Comparison of ENCODE assay signal across 8 cellular contexts in genomic region chr14:91388551-91388975, GRCh38. TPM values are rescaled to one million over a fixed set of nuclear protein-coding genes. Genes with fewer than 3 reads are reported as not detected.
DNase-seq lines count a peak whose midpoint lies in the region; ATAC-seq, FAIRE-seq and TF ChIP-seq lines count a peak whose summit lies in the region.

No MANE protein-coding gene starts in this region.

- H3K9ac ChIP-seq in kidney (ENCODE audit: low read length in 2 of 2): no peak overlapping the region

- no peaks in the 10 kb centered on the region for H3K36me3 Mint-ChIP-seq in activated naive CD4-positive, alpha-beta T cell treated with anti-CD3 and anti-CD28 coated beads, Interleukin-2, amount 50 U/mL, for 72 hours

- no peak overlapping the region for H3K27ac ChIP-seq in kidney (ENCODE audit: low read depth in 2 of 2, low read length in 2 of 2)

- no peak for FAIRE-seq in kidney (lab: Jason Lieb, UNC)

- no peak for TF ChIP-seq CTCF in kidney (IDR thresholded peaks at IDR 0.05; ENCODE audit: borderline replicate concordance, extremely low read depth, insufficient read depth)

- intact Hi-C loops in kidney (cut with DNase I): no loop called here

- ATAC-seq in GM19438 (IDR thresholded peaks at IDR 0.05; ENCODE audit: low read depth, unreplicated experiment) (peak; percentile 70), HG03520 (IDR thresholded peaks at IDR 0.05; ENCODE audit: unreplicated experiment) (peak; percentile 87)
- ATAC-seq in activated naive CD4-positive, alpha-beta T cell treated with anti-CD3 and anti-CD28 coated beads, Interleukin-2, amount 50 U/mL, for 72 hours: peak; percentile 90

- no peak overlapping the region for H3K4me3 ChIP-seq in kidney (ENCODE audit: low read length in 2 of 2)

- peaks cover 0 to 16% of the 10 kb centered on the region in 2 donors for H3K4me1 ChIP-seq in kidney (ENCODE audit: control insufficient read depth in 1 of 2, insufficient read depth in 1 of 2, low read depth in 1 of 2, low read length in 2 of 2)

- no peak for DNase-seq in activated naive CD4-positive, alpha-beta T cell treated with anti-CD3 and anti-CD28 coated beads, Interleukin-2, amount 50 U/mL, for 72 hours (ENCODE audit: low spot score in 2 of 2)
- peak; percentile 45 to 59 for DNase-seq in stimulated activated CD4-positive, alpha-beta T cell treated with anti-CD3 and anti-CD28 coated beads, Interleukin-2, amount 100 ng/mL, for 24 hours
- DNase-seq in NCI-H345 treated with DMSO at 0.1 percent for 48 hours (lab: John Stamatoyannopoulos, UW; ENCODE audit: unreplicated experiment): no peak
- DNase-seq in mucosa of gallbladder (ENCODE audit: low spot score): no peak
- no peak for DNase-seq in globus pallidus (ENCODE audit: low spot score)
- no peak for DNase-seq in kidney

- H3K36me3 ChIP-seq in kidney (ENCODE audit: control insufficient read depth in 1 of 2, insufficient read depth in 2 of 2, low read length in 2 of 2): no peaks in the 10 kb centered on the region

- H3K9me3 Mint-ChIP-seq in activated naive CD4-positive, alpha-beta T cell treated with anti-CD3 and anti-CD28 coated beads, Interleukin-2, amount 50 U/mL, for 72 hours: no peaks in the 10 kb centered on the region

- H3K27ac Mint-ChIP-seq in activated naive CD4-positive, alpha-beta T cell treated with anti-CD3 and anti-CD28 coated beads, Interleukin-2, amount 50 U/mL, for 72 hours: peak overlapping the region; percentile 44 to 56

- no peaks in the 10 kb centered on the region for H3K9me3 ChIP-seq in kidney (ENCODE audit: control insufficient read depth in 1 of 2, low read length in 2 of 2)

RNA-seq across cellular contexts. Expression of gene CCDC88C, which starts 29.1 kb away (rescaled TPM):
- 100 to 1,000 TPM in 1 of 2 donors, 10 to 100 TPM in 1; 98.8 to 113 TPM for total RNA-seq in activated naive CD4-positive, alpha-beta T cell treated with anti-CD3 and anti-CD28 coated beads, Interleukin-2, amount 50 U/mL, for 72 hours
- total RNA-seq in mucosa of gallbladder (78.5 TPM), kidney (32.8 TPM)
- polyA plus RNA-seq in kidney (ENCODE audit: insufficient read depth, low read depth, low replicate concordance): 6.6 TPM

Comparison
In these comparisons a context has a peak if more than half of its experiments do, and no peak if none do; other contexts are left out.
1. DNase-seq: peak in stimulated activated CD4-positive, alpha-beta T cell treated with anti-CD3 and anti-CD28 coated beads, Interleukin-2, amount 100 ng/mL, for 24 hours (2 of 2); none in activated naive CD4-positive, alpha-beta T cell treated with anti-CD3 and anti-CD28 coated beads, Interleukin-2, amount 50 U/mL, for 72 hours (0 of 2), NCI-H345 treated with DMSO at 0.1 percent for 48 hours (single experiment), mucosa of gallbladder (single experiment), globus pallidus (single experiment) and kidney (single experiment).
2. Peak in every context shown above with its lines, with median percentiles within 50 percentile points of each other: ATAC-seq.